1 cellular context compared by ENCODE assay signal in the genomic region with DNA sequence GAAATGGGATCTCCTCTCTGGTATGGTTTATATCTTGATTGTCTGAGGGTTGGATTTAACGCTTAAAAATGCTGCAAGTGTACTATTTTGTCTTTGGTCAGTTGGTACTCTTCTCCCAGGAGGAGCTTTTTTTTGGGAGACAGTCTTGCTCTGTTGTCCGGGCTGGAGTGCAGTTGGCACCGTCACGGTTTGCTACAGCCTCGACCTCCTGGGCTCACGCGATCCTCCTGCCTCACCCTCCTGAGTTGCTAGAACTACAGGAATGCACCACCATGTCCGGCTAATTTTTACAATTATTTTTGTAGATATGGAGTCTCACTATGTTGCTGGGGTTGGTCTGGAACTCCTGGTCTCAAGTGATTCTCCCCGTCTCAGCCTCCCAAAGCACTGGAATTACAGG.
TF ChIP-seq lines count a peak whose summit lies in the region.

No MANE protein-coding gene starts in this region.

TF ChIP-seq in A549, 52 proteins besides CTCF, POLR2A, EP300 and RAD21 (continued from another document):
- TF ChIP-seq, protein P1, sequence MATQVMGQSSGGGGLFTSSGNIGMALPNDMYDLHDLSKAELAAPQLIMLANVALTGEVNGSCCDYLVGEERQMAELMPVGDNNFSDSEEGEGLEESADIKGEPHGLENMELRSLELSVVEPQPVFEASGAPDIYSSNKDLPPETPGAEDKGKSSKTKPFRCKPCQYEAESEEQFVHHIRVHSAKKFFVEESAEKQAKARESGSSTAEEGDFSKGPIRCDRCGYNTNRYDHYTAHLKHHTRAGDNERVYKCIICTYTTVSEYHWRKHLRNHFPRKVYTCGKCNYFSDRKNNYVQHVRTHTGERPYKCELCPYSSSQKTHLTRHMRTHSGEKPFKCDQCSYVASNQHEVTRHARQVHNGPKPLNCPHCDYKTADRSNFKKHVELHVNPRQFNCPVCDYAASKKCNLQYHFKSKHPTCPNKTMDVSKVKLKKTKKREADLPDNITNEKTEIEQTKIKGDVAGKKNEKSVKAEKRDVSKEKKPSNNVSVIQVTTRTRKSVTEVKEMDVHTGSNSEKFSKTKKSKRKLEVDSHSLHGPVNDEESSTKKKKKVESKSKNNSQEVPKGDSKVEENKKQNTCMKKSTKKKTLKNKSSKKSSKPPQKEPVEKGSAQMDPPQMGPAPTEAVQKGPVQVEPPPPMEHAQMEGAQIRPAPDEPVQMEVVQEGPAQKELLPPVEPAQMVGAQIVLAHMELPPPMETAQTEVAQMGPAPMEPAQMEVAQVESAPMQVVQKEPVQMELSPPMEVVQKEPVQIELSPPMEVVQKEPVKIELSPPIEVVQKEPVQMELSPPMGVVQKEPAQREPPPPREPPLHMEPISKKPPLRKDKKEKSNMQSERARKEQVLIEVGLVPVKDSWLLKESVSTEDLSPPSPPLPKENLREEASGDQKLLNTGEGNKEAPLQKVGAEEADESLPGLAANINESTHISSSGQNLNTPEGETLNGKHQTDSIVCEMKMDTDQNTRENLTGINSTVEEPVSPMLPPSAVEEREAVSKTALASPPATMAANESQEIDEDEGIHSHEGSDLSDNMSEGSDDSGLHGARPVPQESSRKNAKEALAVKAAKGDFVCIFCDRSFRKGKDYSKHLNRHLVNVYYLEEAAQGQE (IDR thresholded peaks at IDR 0.05), result no peak
- TF ChIP-seq CBX2 (IDR thresholded peaks at IDR 0.05; ENCODE audit: borderline replicate concordance, low read depth) (no peak), CEBPB (IDR thresholded peaks at IDR 0.05) (no peak), FOSL2 (IDR thresholded peaks at IDR 0.05) (no peak), FOSL2 (CRISPR knock-in tag; IDR thresholded peaks at IDR 0.05) (no peak), RARB (CRISPR knock-in tag; IDR thresholded peaks at IDR 0.05) (no peak), NPAS2 (CRISPR knock-in tag; IDR thresholded peaks at IDR 0.05; ENCODE audit: borderline replicate concordance) (no peak), JUN (IDR thresholded peaks at IDR 0.05) (no peak), CHD4 (IDR thresholded peaks at IDR 0.05; ENCODE audit: borderline replicate concordance) (no peak)
